ENCODE assay signal across 8 cellular contexts in the genomic region with DNA sequence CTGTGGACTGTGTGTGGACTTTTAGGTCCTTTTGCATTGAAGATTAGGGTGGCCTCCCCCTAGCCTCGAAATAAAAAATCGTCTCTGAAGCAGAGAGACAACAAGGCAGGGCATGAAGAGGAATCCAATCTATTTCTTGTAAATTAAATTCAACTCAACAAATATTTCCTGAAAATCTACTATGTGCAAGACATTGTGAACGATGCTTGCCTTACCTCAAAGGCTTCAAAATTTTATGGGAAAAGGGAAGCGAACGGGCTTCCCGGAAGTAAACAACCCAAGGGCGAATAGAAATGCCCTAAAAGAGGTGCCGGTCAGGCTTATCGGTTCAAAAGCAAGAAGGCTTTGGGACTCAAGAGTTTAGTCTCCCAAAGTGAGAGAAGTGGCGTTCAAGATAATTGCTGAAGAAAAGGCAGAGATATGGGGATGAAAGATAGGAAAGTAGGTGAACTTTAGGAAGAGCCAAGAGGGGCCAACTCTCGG. TPM values are rescaled to one million over a fixed set of nuclear protein-coding genes. Genes with fewer than 3 reads are reported as not detected.
DNase-seq lines count a peak whose midpoint lies in the region; FAIRE-seq and TF ChIP-seq lines count a peak whose summit lies in the region.

No MANE protein-coding gene starts in this region.

- no peak for DNase-seq in HFFc6
- peak; percentile 67 for DNase-seq in RKO (ENCODE audit: low spot score)
- DNase-seq in endothelial cell of umbilical vein (ENCODE audit: low read depth, low spot score), result no peak
- no peak for DNase-seq in D721Med (ENCODE audit: insufficient read length, low spot score)
- DNase-seq in stimulated activated CD4-positive, alpha-beta T cell treated with anti-CD3 and anti-CD28 coated beads, Interleukin-2, amount 100 ng/mL, for 48 hours, result no peak
- no peak for DNase-seq in activated CD4-positive, alpha-beta T cell treated with anti-CD3 and anti-CD28 coated beads, Interleukin-2, amount 50 U/mL, for 4 hours

- H3K4me2 ChIP-seq in DOHH2 (ENCODE audit: low read length) (peak overlapping the region; percentile 79), endothelial cell of umbilical vein (ENCODE audit: insufficient read depth, low read length) (peak overlapping the region; percentile 84)

- H3K9me2 ChIP-seq in DOHH2 (replicated peaks; ENCODE audit: control insufficient read depth, low read length), result no peaks in the 10 kb centered on the region

- H3K36me3 Mint-ChIP-seq in HFFc6 (ENCODE audit: low read depth), result peaks cover 5% of the 10 kb centered on the region; the same call in 1 of the 2 replicates

- intact Hi-C loops in endothelial cell of umbilical vein (cut with micrococcal nuclease), result loop anchor here (5.0 kb wide), 1 partner anchor 76 kb away; no protein-coding TSS in a partner anchor

- peaks cover 11% of the 10 kb centered on the region for H3F3A ChIP-seq in DOHH2 (ENCODE audit: control insufficient read depth, insufficient read depth)

- H3K9ac ChIP-seq in endothelial cell of umbilical vein (replicated peaks; ENCODE audit: extremely low read depth, insufficient read depth, low read length), result peak overlapping the region; percentile 84

- H3K9me3 ChIP-seq in DOHH2 (ENCODE audit: control insufficient read depth, insufficient read depth, low read length), result no peaks in the 10 kb centered on the region
- H3K9me3 ChIP-seq in endothelial cell of umbilical vein (replicated peaks; ENCODE audit: control insufficient read depth, insufficient read depth, low read length), result no peaks in the 10 kb centered on the region
- H3K9me3 ChIP-seq in neutrophil, result no peaks in the 10 kb centered on the region

- peak overlapping the region; percentile 99 for H3K4me3 Mint-ChIP-seq in HFFc6

- H3K4me3 ChIP-seq in DOHH2 (ENCODE audit: low read length) (peak overlapping the region; percentile 98), endothelial cell of umbilical vein (replicated peaks in 1 of 3; ENCODE audit: insufficient read depth in 1 of 3, low read depth in 1 of 3, low read length in 3 of 3) (peak overlapping the region; percentile 51 to 89 (median 87)), neutrophil (ENCODE audit: low read depth in 1 of 2, low read length in 1 of 2) (peak overlapping the region; percentile 97 to 99)

- POLR2A ChIA-PET in endothelial cell of umbilical vein (lab: Charles Lee), result no interaction called here

- peaks cover 48% of the 10 kb centered on the region for H3K4me1 ChIP-seq in DOHH2 (ENCODE audit: control insufficient read depth, low read length)
- H3K4me1 ChIP-seq in endothelial cell of umbilical vein (ENCODE audit: control insufficient read depth, extremely low read depth, insufficient read depth, low read length), result peaks cover 8% of the 10 kb centered on the region
- H3K4me1 ChIP-seq in neutrophil (ENCODE audit: control insufficient read depth in 1 of 2, insufficient read depth in 1 of 2, low read depth in 1 of 2, low read length in 1 of 2), result peaks cover 29 to 32% of the 10 kb centered on the region in 2 experiments

- H3K27me3 ChIP-seq in DOHH2 (ENCODE audit: control insufficient read depth, low read length), result no peaks in the 10 kb centered on the region
- no peaks in the 10 kb centered on the region for H3K27me3 ChIP-seq in endothelial cell of umbilical vein (ENCODE audit: control insufficient read depth in 2 of 2, insufficient read depth in 2 of 2, low read length in 2 of 2)
- no peaks in the 10 kb centered on the region for H3K27me3 ChIP-seq in neutrophil

- peaks cover 68% of the 10 kb centered on the region for H3K4me1 Mint-ChIP-seq in HFFc6 (ENCODE audit: low read depth)

- H4K20me1 ChIP-seq in DOHH2 (ENCODE audit: control insufficient read depth, insufficient read depth, low read depth, low read length) (no peaks in the 10 kb centered on the region), endothelial cell of umbilical vein (replicated peaks; ENCODE audit: control insufficient read depth, extremely low read depth, insufficient read depth, low read length) (no peaks in the 10 kb centered on the region)

- FAIRE-seq in endothelial cell of umbilical vein (lab: Jason Lieb, UNC), result no peak
- FAIRE-seq in D721Med (lab: Jason Lieb, UNC), result no peak

- TF ChIP-seq POLR2A in endothelial cell of umbilical vein (IDR thresholded peaks at IDR 0.05; ENCODE audit: low read depth, low read length), result no peak

- TF ChIP-seq CTCF in DOHH2 (IDR thresholded peaks at IDR 0.05; ENCODE audit: low read depth, low read length, poor library complexity, severe bottlenecking) (no peak), HFFc6 (IDR thresholded peaks at IDR 0.05) (no peak), endothelial cell of umbilical vein (IDR thresholded peaks at IDR 0.05; ENCODE audit: extremely low read depth in 1 of 2, insufficient read depth in 1 of 2, low read depth in 1 of 2, low read length in 2 of 2) (no peak), neutrophil (IDR thresholded peaks at IDR 0.05) (no peak), D721Med (IDR thresholded peaks at IDR 0.05; ENCODE audit: insufficient read depth, missing control alignments) (no peak)

- H3K36me3 ChIP-seq in DOHH2 (ENCODE audit: control insufficient read depth, low read length) (peaks cover 11% of the 10 kb centered on the region), endothelial cell of umbilical vein (ENCODE audit: control insufficient read depth in 2 of 2, extremely low read depth in 1 of 2, insufficient read depth in 2 of 2, low read length in 2 of 2) (no peaks in the 10 kb centered on the region), neutrophil (no peaks in the 10 kb centered on the region)

- peaks cover 4% of the 10 kb centered on the region for H3K27me3 Mint-ChIP-seq in HFFc6 (ENCODE audit: insufficient read depth)

- TSS peak; percentile 50 for BruUV-seq in endothelial cell of umbilical vein (replicated peaks; lab: Mats Ljungman, UMichigan)

- H3K9me1 ChIP-seq in endothelial cell of umbilical vein (replicated peaks; ENCODE audit: control insufficient read depth, extremely low read depth, insufficient read depth, low read length), result no peaks in the 10 kb centered on the region

- dilution Hi-C loops in endothelial cell of umbilical vein (cut with MboI; ENCODE audit: extremely low pct_ligation_motif_present, low sequenced_read_pairs), result no loop called here

- H3K9me3 Mint-ChIP-seq in HFFc6, result no peaks in the 10 kb centered on the region

- peaks cover 68% of the 10 kb centered on the region for H3K79me2 ChIP-seq in DOHH2 (ENCODE audit: control insufficient read depth, low read length)
- H3K79me2 ChIP-seq in endothelial cell of umbilical vein (ENCODE audit: control insufficient read depth, insufficient read depth, low read length), result peaks cover 9% of the 10 kb centered on the region

- H3K27ac ChIP-seq in DOHH2 (ENCODE audit: low read depth, low read length) (peak overlapping the region; percentile 67), endothelial cell of umbilical vein (ENCODE audit: insufficient read depth, low read depth, low read length) (peak overlapping the region; percentile 89), neutrophil (peak overlapping the region; percentile 80)

- CTCF ChIA-PET in endothelial cell of umbilical vein (lab: Charles Lee), result interaction anchor here (1.0 to 1.2 kb wide), 2 partner anchors 73 to 75 kb away, joined by 5 read pairs; no protein-coding TSS in a partner anchor

- H2AFZ ChIP-seq in endothelial cell of umbilical vein (ENCODE audit: low read depth, low read length), result peak overlapping the region; percentile 97

- peak overlapping the region; percentile 99 for H3K27ac Mint-ChIP-seq in HFFc6

TF ChIP-seq in endothelial cell of umbilical vein, 7 proteins besides CTCF, POLR2A, EP300 and RAD21 (continues in another document):
- TF ChIP-seq POLR2AphosphoS5 (IDR thresholded peaks at IDR 0.05; ENCODE audit: insufficient read depth, low read depth, low read length) (no peak), JUN (IDR thresholded peaks at IDR 0.05; ENCODE audit: borderline replicate concordance, insufficient read depth, insufficient read length, low read depth) (no peak)
- TF ChIP-seq, protein P1, sequence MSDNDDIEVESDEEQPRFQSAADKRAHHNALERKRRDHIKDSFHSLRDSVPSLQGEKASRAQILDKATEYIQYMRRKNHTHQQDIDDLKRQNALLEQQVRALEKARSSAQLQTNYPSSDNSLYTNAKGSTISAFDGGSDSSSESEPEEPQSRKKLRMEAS (IDR thresholded peaks at IDR 0.05; ENCODE audit: insufficient read depth, insufficient read length), result no peak

RNA-seq across cellular contexts. Expression of a gene that starts 0.5 kb away (rescaled TPM):
- 1 to 10 TPM; 1.4 to 3.2 (median 2.8) TPM for total RNA-seq in HFFc6 (2021; fragmentation: NEBNext Ultra II Directional; extraction: Animal tissue kit (Norgen Biotek cat#: 25700))
- 4.5 and 4.8 TPM in 2 replicates for total RNA-seq in endothelial cell of umbilical vein
- polyA plus RNA-seq in endothelial cell of umbilical vein, result 2.1 and 2.2 TPM in 2 replicates
- 2.4 and 2.5 TPM in 2 replicates for polyA plus RNA-seq in endothelial cell of umbilical vein (2011; cell fraction: cytosol; rRNA removed)
- polyA plus RNA-seq in endothelial cell of umbilical vein (2011; cell fraction: nucleus; rRNA removed), result 5.5 and 6.6 TPM in 2 replicates
- polyA plus RNA-seq in endothelial cell of umbilical vein (2012), result 1.4 and 2.6 TPM in 2 replicates
- polyA minus RNA-seq in endothelial cell of umbilical vein, result 5.9 and 6.6 TPM in 2 replicates
- 8.5 TPM for polyA minus RNA-seq in endothelial cell of umbilical vein (2011; cell fraction: cytosol; rRNA and poly(A)+ RNA removed)
- 4.9 and 7.8 TPM in 2 replicates for polyA minus RNA-seq in endothelial cell of umbilical vein (2011; cell fraction: nucleus; rRNA and poly(A)+ RNA removed)

RNA-seq across cellular contexts. Expression of a gene that starts 0.8 kb away (rescaled TPM):
- total RNA-seq in HFFc6 (2021; fragmentation: NEBNext Ultra II Directional; extraction: Animal tissue kit (Norgen Biotek cat#: 25700)), result 10 to 100 TPM; 29.0 to 35.2 (median 31.9) TPM
- 25.1 and 25.2 TPM in 2 replicates for total RNA-seq in endothelial cell of umbilical vein
- 38.1 and 45.2 TPM in 2 replicates for polyA plus RNA-seq in endothelial cell of umbilical vein
- polyA plus RNA-seq in endothelial cell of umbilical vein (2011; cell fraction: cytosol; rRNA removed), result 48.7 and 50.7 TPM in 2 replicates
- polyA plus RNA-seq in endothelial cell of umbilical vein (2011; cell fraction: nucleus; rRNA removed), result 19.2 and 21.8 TPM in 2 replicates
- 28.9 and 29.4 TPM in 2 replicates for polyA plus RNA-seq in endothelial cell of umbilical vein (2012)
- polyA minus RNA-seq in endothelial cell of umbilical vein, result 18.1 and 21.1 TPM in 2 replicates
- polyA minus RNA-seq in endothelial cell of umbilical vein (2011; cell fraction: cytosol; rRNA and poly(A)+ RNA removed), result 9.7 TPM
- polyA minus RNA-seq in endothelial cell of umbilical vein (2011; cell fraction: nucleus; rRNA and poly(A)+ RNA removed), result 1.8 and 3.8 TPM in 2 replicates

RNA-seq across cellular contexts. Expression of a gene that starts 48.2 kb away (rescaled TPM):
- 1 to 10 TPM in 5 of 6 experiments, under 1 TPM in 1; 0.96 to 2.2 (median 1.4) TPM for total RNA-seq in HFFc6 (2021; fragmentation: NEBNext Ultra II Directional; extraction: Animal tissue kit (Norgen Biotek cat#: 25700))
- 6.3 and 7.0 TPM in 2 replicates for total RNA-seq in endothelial cell of umbilical vein
- 2.8 TPM in 2 replicates for polyA plus RNA-seq in endothelial cell of umbilical vein
- 2.4 and 2.5 TPM in 2 replicates for polyA plus RNA-seq in endothelial cell of umbilical vein (2011; cell fraction: cytosol; rRNA removed)
- 1.3 and 1.6 TPM in 2 replicates for polyA plus RNA-seq in endothelial cell of umbilical vein (2011; cell fraction: nucleus; rRNA removed)
- 5.0 and 6.7 TPM in 2 replicates for polyA plus RNA-seq in endothelial cell of umbilical vein (2012)
- polyA minus RNA-seq in endothelial cell of umbilical vein, result 4.8 and 5.1 TPM in 2 replicates
- 5.5 TPM for polyA minus RNA-seq in endothelial cell of umbilical vein (2011; cell fraction: cytosol; rRNA and poly(A)+ RNA removed)
- 1.3 and 1.5 TPM in 2 replicates for polyA minus RNA-seq in endothelial cell of umbilical vein (2011; cell fraction: nucleus; rRNA and poly(A)+ RNA removed)
